In the genomic region with DNA sequence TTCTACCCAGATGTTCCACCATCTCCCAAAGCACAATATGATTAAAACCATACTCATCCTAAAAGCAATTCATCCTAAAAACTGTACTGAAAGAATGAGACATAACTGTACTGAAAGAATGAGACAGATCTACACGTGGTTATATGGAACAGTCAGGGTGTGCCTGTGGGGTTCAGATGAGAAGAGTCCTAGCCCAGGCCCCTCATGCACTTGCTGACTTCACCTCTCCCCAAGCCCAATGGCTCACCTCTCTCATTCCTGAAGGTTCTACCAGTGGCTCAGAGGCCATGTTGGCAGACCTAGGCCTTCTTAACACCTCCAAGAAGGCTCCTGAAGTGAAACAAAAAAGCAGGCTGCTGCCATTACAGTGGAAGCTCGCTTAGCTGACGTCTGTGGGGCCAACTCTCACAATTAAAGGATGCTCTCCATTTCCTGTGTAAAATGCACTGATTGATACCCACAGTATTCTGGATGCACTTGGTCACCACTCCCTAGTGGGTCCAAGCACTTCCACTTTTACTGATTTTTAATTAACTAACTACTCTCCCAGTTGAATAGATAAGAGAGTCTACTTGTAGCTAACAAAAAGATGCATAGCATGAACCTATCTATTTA, we compare ENCODE assay signal across 13 cellular contexts.
DNase-seq lines count a peak whose midpoint lies in the region; ATAC-seq and FAIRE-seq lines count a peak whose summit lies in the region.
"Had no signal": no experiment of that assay in that cellular context is flagged by ENCODE, and none has a peak within 500 bp of the region (broad histone marks: within the 10 kb centered on the region; RNA-seq: fewer than 3 reads in every experiment).

No MANE protein-coding gene starts in this region.

- ATAC-seq in GM21515 (IDR thresholded peaks at IDR 0.05; ENCODE audit: unreplicated experiment) (peak; percentile 56), GM18868 (IDR thresholded peaks at IDR 0.05; ENCODE audit: unreplicated experiment) (no peak), GM21717 (IDR thresholded peaks at IDR 0.05; ENCODE audit: unreplicated experiment) (no peak)
- ATAC-seq: pancreas, Right ventricle myocardium inferior had no signal

- no peak for DNase-seq in GM18507 (ENCODE audit: extremely low spot score, insufficient read length, low read depth)
- peak; percentile 55 for DNase-seq in activated CD8-positive, alpha-beta memory T cell treated with anti-CD3 and anti-CD28 coated beads, Interleukin-2, amount 50 U/mL, for 48 hours
- DNase-seq in stimulated activated CD4-positive, alpha-beta T cell treated with anti-CD3 and anti-CD28 coated beads, Interleukin-12 subunit alpha, Interleukin-12 subunit beta, amount 100 ng/mL, for 4 hours, result peak; percentile 5
- DNase-seq in pons (ENCODE audit: low spot score), result no peak
- DNase-seq in NCI-H69 (lab: John Stamatoyannopoulos, UW), result no peak
- DNase-seq: DMS79, kidney glomerular epithelial cell, pancreas had no signal

- peak; percentile 72 for FAIRE-seq in GM18507 (lab: Jason Lieb, UNC)
- FAIRE-seq: colon, pancreas had no signal

Comparison
In these comparisons a context has a peak if more than half of its experiments do, and no peak if none do; other contexts are left out.
1. DNase-seq: peak in activated CD8-positive, alpha-beta memory T cell treated with anti-CD3 and anti-CD28 coated beads, Interleukin-2, amount 50 U/mL, for 48 hours (single experiment) and stimulated activated CD4-positive, alpha-beta T cell treated with anti-CD3 and anti-CD28 coated beads, Interleukin-12 subunit alpha, Interleukin-12 subunit beta, amount 100 ng/mL, for 4 hours (single experiment); none in GM18507 (single experiment), pons (single experiment) and NCI-H69 (single experiment).